Comparison of ENCODE assay signal across 19 cellular contexts in genomic region chr6:15864033-15864707, GRCh38.
DNase-seq lines count a peak whose midpoint lies in the region; ATAC-seq lines count a peak whose summit lies in the region.
"Had no signal": no experiment of that assay in that cellular context is flagged by ENCODE, and none has a peak within 500 bp of the region (broad histone marks: within the 10 kb centered on the region; RNA-seq: fewer than 3 reads in every experiment).

No MANE protein-coding gene starts in this region.

- no peaks in the 10 kb centered on the region for H3K27me3 Mint-ChIP-seq in activated naive CD8-positive, alpha-beta T cell treated with anti-CD3 and anti-CD28 coated beads for 36 hours
- H3K27me3 Mint-ChIP-seq: B cell had no signal

- no peaks in the 10 kb centered on the region for H3K9me3 Mint-ChIP-seq in activated naive CD8-positive, alpha-beta T cell treated with anti-CD3 and anti-CD28 coated beads for 36 hours

- no peak overlapping the region for H3K4me3 Mint-ChIP-seq in activated naive CD8-positive, alpha-beta T cell treated with anti-CD3 and anti-CD28 coated beads for 36 hours
- H3K4me3 Mint-ChIP-seq: B cell, CD14-positive monocyte had no signal

- intact Hi-C loops in sciatic nerve (cut with DNase I) = no loop called here
- intact Hi-C loops in posterior vena cava (cut with DNase I) = loop anchor here in 1 of 2 donors (5.0 kb wide), 1 partner anchor 1693 kb away; no protein-coding TSS in a partner anchor

- peak; percentile 70 for ATAC-seq in sciatic nerve
- ATAC-seq: Panc1 had no signal

- no peaks in the 10 kb centered on the region for H3K36me3 Mint-ChIP-seq in activated naive CD8-positive, alpha-beta T cell treated with anti-CD3 and anti-CD28 coated beads for 36 hours

- no peak overlapping the region for H3K27ac Mint-ChIP-seq in activated naive CD8-positive, alpha-beta T cell treated with anti-CD3 and anti-CD28 coated beads for 36 hours
- H3K27ac Mint-ChIP-seq: B cell had no signal

- H3K4me1 Mint-ChIP-seq in activated naive CD8-positive, alpha-beta T cell treated with anti-CD3 and anti-CD28 coated beads for 36 hours = no peaks in the 10 kb centered on the region
- H3K4me1 Mint-ChIP-seq: B cell had no signal

- DNase-seq in COLO829 (ENCODE audit: low spot score) (peak; percentile 81), amniotic epithelial cell (ENCODE audit: low read depth) (peak; percentile 9), kidney tubule cell (ENCODE audit: low spot score) (peak; percentile 6), sciatic nerve (ENCODE audit: low spot score) (no peak), SIG-M5 (lab: John Stamatoyannopoulos, UW) (no peak), posterior vena cava (ENCODE audit: low spot score) (no peak)
- no peak for DNase-seq in activated naive CD8-positive, alpha-beta T cell treated with anti-CD3 and anti-CD28 coated beads for 36 hours
- DNase-seq: DMS53, EL, GF-D8, Kasumi-1, NCI-H1694, NCI-H2081, NCI-H2171, NCI-H524 treated with DMSO at 0.1 percent for 48 hours, NCI-H82 had no signal

Comparison
In these comparisons a context has a peak if more than half of its experiments do, and no peak if none do; other contexts are left out.
1. DNase-seq: peak in COLO829 (single experiment), amniotic epithelial cell (single experiment) and kidney tubule cell (single experiment); none in sciatic nerve (single experiment), activated naive CD8-positive, alpha-beta T cell treated with anti-CD3 and anti-CD28 coated beads for 36 hours (single experiment), SIG-M5 (single experiment) and posterior vena cava (single experiment).